1 cellular context compared by ENCODE assay signal in genomic region chr1:156123356-156124196, GRCh38.
A peak's percentile ranks its signal among the peaks of the same experiment; 100 is the strongest.
TF ChIP-seq lines count a peak whose summit lies in the region.

No MANE protein-coding gene starts in this region.

TF ChIP-seq in HepG2, 621 proteins besides CTCF, POLR2A, EP300 and RAD21 (continued from another document and continues in another):
- TF ChIP-seq, protein P1, sequence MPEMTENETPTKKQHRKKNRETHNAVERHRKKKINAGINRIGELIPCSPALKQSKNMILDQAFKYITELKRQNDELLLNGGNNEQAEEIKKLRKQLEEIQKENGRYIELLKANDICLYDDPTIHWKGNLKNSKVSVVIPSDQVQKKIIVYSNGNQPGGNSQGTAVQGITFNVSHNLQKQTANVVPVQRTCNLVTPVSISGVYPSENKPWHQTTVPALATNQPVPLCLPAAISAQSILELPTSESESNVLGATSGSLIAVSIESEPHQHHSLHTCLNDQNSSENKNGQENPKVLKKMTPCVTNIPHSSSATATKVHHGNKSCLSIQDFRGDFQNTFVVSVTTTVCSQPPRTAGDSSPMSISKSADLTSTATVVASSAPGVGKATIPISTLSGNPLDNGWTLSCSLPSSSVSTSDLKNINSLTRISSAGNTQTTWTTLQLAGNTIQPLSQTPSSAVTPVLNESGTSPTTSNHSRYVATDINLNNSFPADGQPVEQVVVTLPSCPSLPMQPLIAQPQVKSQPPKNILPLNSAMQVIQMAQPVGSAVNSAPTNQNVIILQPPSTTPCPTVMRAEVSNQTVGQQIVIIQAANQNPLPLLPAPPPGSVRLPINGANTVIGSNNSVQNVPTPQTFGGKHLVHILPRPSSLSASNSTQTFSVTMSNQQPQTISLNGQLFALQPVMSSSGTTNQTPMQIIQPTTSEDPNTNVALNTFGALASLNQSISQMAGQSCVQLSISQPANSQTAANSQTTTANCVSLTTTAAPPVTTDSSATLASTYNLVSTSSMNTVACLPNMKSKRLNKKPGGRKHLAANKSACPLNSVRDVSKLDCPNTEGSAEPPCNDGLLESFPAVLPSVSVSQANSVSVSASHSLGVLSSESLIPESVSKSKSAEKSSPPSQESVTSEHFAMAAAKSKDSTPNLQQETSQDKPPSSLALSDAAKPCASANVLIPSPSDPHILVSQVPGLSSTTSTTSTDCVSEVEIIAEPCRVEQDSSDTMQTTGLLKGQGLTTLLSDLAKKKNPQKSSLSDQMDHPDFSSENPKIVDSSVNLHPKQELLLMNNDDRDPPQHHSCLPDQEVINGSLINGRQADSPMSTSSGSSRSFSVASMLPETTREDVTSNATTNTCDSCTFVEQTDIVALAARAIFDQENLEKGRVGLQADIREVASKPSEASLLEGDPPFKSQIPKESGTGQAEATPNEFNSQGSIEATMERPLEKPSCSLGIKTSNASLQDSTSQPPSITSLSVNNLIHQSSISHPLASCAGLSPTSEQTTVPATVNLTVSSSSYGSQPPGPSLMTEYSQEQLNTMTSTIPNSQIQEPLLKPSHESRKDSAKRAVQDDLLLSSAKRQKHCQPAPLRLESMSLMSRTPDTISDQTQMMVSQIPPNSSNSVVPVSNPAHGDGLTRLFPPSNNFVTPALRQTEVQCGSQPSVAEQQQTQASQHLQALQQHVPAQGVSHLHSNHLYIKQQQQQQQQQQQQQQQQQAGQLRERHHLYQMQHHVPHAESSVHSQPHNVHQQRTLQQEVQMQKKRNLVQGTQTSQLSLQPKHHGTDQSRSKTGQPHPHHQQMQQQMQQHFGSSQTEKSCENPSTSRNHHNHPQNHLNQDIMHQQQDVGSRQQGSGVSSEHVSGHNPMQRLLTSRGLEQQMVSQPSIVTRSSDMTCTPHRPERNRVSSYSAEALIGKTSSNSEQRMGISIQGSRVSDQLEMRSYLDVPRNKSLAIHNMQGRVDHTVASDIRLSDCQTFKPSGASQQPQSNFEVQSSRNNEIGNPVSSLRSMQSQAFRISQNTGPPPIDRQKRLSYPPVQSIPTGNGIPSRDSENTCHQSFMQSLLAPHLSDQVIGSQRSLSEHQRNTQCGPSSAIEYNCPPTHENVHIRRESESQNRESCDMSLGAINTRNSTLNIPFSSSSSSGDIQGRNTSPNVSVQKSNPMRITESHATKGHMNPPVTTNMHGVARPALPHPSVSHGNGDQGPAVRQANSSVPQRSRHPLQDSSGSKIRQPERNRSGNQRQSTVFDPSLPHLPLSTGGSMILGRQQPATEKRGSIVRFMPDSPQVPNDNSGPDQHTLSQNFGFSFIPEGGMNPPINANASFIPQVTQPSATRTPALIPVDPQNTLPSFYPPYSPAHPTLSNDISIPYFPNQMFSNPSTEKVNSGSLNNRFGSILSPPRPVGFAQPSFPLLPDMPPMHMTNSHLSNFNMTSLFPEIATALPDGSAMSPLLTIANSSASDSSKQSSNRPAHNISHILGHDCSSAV (CRISPR knock-in tag; IDR thresholded peaks at IDR 0.05; ENCODE audit: borderline replicate concordance) = no peak
- TF ChIP-seq IKZF5 (CRISPR knock-in tag; IDR thresholded peaks at IDR 0.05) (0 out of 2 replicates have a peak, but pooled peaks have one; percentile 53), KDM6A (CRISPR knock-in tag; IDR thresholded peaks at IDR 0.05; ENCODE audit: low read depth) (no peak), HMG20A (CRISPR knock-in tag; IDR thresholded peaks at IDR 0.05; ENCODE audit: borderline replicate concordance) (no peak), ATF7 (IDR thresholded peaks at IDR 0.05) (no peak), ATF7 (CRISPR knock-in tag; IDR thresholded peaks at IDR 0.05) (peak; percentile 65; the same call in 1 of the 2 replicates), ZSCAN31 (CRISPR knock-in tag; IDR thresholded peaks at IDR 0.05; ENCODE audit: low read depth) (no peak), ZNF788 (CRISPR knock-in tag; IDR thresholded peaks at IDR 0.05; ENCODE audit: borderline replicate concordance) (peak; percentile 30; the same call in 1 of the 2 replicates), AFF4 (CRISPR knock-in tag; IDR thresholded peaks at IDR 0.05) (no peak), PCBP1 (IDR thresholded peaks at IDR 0.05; ENCODE audit: borderline replicate concordance, low read depth, low read length) (no peak), ZNF782 (CRISPR knock-in tag; IDR thresholded peaks at IDR 0.05; ENCODE audit: borderline replicate concordance) (no peak), CBFB (CRISPR knock-in tag; IDR thresholded peaks at IDR 0.05) (no peak), ZNF335 (CRISPR knock-in tag; IDR thresholded peaks at IDR 0.05) (0 out of 2 replicates have a peak, but pooled peaks have one; percentile 46), ZNF850 (CRISPR knock-in tag; conservative IDR thresholded peaks at IDR 0.05) (no peak), LBX2 (CRISPR knock-in tag; IDR thresholded peaks at IDR 0.05; ENCODE audit: borderline replicate concordance) (no peak), MNT (IDR thresholded peaks at IDR 0.05) (no peak), ZNF30 (CRISPR knock-in tag; IDR thresholded peaks at IDR 0.05) (no peak), ZNF619 (CRISPR knock-in tag; IDR thresholded peaks at IDR 0.05) (no peak), CSRNP1 (CRISPR knock-in tag; IDR thresholded peaks at IDR 0.05) (no peak), TOPORS (CRISPR knock-in tag; IDR thresholded peaks at IDR 0.05) (no peak), ZNF468 (CRISPR knock-in tag; IDR thresholded peaks at IDR 0.05) (no peak), MAF1 (CRISPR knock-in tag; IDR thresholded peaks at IDR 0.05; ENCODE audit: borderline replicate concordance) (no peak), KMT2A (CRISPR knock-in tag; IDR thresholded peaks at IDR 0.05) (peak; percentile 43; the same call in 1 of the 2 replicates), ZNF44 (CRISPR knock-in tag; IDR thresholded peaks at IDR 0.05) (no peak), NONO (IDR thresholded peaks at IDR 0.05) (no peak), NONO (CRISPR knock-in tag; conservative IDR thresholded peaks at IDR 0.05) (no peak), ZNF629 (CRISPR knock-in tag; conservative IDR thresholded peaks at IDR 0.05) (no peak), ZNF737 (CRISPR knock-in tag; IDR thresholded peaks at IDR 0.05; ENCODE audit: borderline replicate concordance) (no peak), GTF2F1 (IDR thresholded peaks at IDR 0.05; ENCODE audit: low read length) (no peak), ZNF510 (CRISPR knock-in tag; IDR thresholded peaks at IDR 0.05; ENCODE audit: low read depth) (no peak), ZNF577 (CRISPR knock-in tag; IDR thresholded peaks at IDR 0.05; ENCODE audit: borderline replicate concordance, low read depth) (no peak), RARG (CRISPR knock-in tag; IDR thresholded peaks at IDR 0.05; ENCODE audit: low read depth) (no peak), ZNF75D (CRISPR knock-in tag; IDR thresholded peaks at IDR 0.05; ENCODE audit: borderline replicate concordance) (0 out of 2 replicates have a peak, but pooled peaks have one; percentile 25), MAFF (IDR thresholded peaks at IDR 0.05; ENCODE audit: low read depth, low read length) (0 out of 2 replicates have a peak, but pooled peaks have one; percentile 1), ZFP41 (CRISPR knock-in tag; IDR thresholded peaks at IDR 0.05; ENCODE audit: borderline replicate concordance) (no peak), ZNF616 (CRISPR knock-in tag; IDR thresholded peaks at IDR 0.05; ENCODE audit: low read depth) (no peak), ZNF644 (CRISPR knock-in tag; IDR thresholded peaks at IDR 0.05; ENCODE audit: low read depth) (0 out of 2 replicates have a peak, but pooled peaks have one; percentile 47), RFXAP (CRISPR knock-in tag; IDR thresholded peaks at IDR 0.05; ENCODE audit: borderline replicate concordance) (peak; percentile 21; the same call in 1 of the 2 replicates), DNMT1 (CRISPR knock-in tag; IDR thresholded peaks at IDR 0.05) (no peak), IKZF4 (CRISPR knock-in tag; IDR thresholded peaks at IDR 0.05; ENCODE audit: borderline replicate concordance, low read depth, not compliant biosample characterization) (no peak)
- TF ChIP-seq, protein P2, sequence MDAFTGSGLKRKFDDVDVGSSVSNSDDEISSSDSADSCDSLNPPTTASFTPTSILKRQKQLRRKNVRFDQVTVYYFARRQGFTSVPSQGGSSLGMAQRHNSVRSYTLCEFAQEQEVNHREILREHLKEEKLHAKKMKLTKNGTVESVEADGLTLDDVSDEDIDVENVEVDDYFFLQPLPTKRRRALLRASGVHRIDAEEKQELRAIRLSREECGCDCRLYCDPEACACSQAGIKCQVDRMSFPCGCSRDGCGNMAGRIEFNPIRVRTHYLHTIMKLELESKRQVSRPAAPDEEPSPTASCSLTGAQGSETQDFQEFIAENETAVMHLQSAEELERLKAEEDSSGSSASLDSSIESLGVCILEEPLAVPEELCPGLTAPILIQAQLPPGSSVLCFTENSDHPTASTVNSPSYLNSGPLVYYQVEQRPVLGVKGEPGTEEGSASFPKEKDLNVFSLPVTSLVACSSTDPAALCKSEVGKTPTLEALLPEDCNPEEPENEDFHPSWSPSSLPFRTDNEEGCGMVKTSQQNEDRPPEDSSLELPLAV (CRISPR knock-in tag; conservative IDR thresholded peaks at IDR 0.05; ENCODE audit: low read depth) = no peak
- TF ChIP-seq, protein P3, sequence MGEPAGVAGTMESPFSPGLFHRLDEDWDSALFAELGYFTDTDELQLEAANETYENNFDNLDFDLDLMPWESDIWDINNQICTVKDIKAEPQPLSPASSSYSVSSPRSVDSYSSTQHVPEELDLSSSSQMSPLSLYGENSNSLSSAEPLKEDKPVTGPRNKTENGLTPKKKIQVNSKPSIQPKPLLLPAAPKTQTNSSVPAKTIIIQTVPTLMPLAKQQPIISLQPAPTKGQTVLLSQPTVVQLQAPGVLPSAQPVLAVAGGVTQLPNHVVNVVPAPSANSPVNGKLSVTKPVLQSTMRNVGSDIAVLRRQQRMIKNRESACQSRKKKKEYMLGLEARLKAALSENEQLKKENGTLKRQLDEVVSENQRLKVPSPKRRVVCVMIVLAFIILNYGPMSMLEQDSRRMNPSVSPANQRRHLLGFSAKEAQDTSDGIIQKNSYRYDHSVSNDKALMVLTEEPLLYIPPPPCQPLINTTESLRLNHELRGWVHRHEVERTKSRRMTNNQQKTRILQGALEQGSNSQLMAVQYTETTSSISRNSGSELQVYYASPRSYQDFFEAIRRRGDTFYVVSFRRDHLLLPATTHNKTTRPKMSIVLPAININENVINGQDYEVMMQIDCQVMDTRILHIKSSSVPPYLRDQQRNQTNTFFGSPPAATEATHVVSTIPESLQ (CRISPR knock-in tag; conservative IDR thresholded peaks at IDR 0.05) = no peak
- TF ChIP-seq, protein P4, sequence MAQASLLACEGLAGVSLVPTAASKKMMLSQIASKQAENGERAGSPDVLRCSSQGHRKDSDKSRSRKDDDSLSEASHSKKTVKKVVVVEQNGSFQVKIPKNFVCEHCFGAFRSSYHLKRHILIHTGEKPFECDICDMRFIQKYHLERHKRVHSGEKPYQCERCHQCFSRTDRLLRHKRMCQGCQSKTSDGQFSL (CRISPR knock-in tag; IDR thresholded peaks at IDR 0.05) = no peak
